Comparison of ENCODE assay signal across 6 cellular contexts in the genomic region with DNA sequence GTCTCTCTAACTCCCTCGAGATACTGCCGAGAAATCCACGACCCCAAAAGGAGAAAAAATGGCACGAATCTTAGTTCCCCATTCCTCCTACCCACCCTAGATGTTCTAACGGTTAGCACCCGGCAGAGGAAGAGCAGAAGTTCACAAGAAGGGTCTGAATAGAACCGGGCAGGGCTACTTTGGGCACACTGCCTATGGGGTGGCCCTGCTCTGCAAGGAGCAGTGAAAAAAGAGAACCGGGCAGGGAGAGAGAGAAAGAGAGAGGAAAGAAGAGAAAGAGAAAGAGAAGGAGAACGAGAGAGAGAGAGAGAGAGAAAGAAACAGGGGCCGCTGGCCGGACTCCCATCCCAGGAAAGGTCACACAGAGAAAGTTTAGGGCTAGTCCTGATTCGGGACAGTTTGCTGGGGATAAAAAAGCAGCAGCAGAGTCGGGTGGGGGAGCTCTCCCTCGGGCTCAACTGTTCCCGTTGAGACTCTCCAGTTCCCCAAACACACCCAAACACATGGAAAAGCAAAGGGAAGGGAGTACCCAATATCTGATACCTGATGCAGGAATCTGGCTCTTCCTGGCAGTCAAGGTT. TPM values are rescaled to one million over a fixed set of nuclear protein-coding genes. Genes with fewer than 3 reads are reported as not detected.
DNase-seq lines count a peak whose midpoint lies in the region; ATAC-seq and TF ChIP-seq lines count a peak whose summit lies in the region.

No MANE protein-coding gene starts in this region.

- DNase-seq in SKM-1 treated with dmso at 0.1 percent for 144 hours (lab: John Stamatoyannopoulos, UW; ENCODE audit: unreplicated experiment) (peak; percentile 3), SKM-1 (lab: John Stamatoyannopoulos, UW; ENCODE audit: unreplicated experiment) (no peak), cardiac fibroblast (ENCODE audit: low read depth in 2 of 2) (no peak), omental fat pad (ENCODE audit: low spot score) (no peak), NCI-H2171 (lab: John Stamatoyannopoulos, UW) (no peak)

- peak overlapping the region; percentile 72 for H3K4me3 ChIP-seq in cardiac fibroblast (replicated peaks in 1 of 2; ENCODE audit: low read depth in 2 of 2, low read length in 2 of 2)

- ATAC-seq in omental fat pad (ENCODE audit: low FRiP score) (peak; percentile 19), GM21529 (IDR thresholded peaks at IDR 0.05; ENCODE audit: unreplicated experiment) (no peak)

- TF ChIP-seq CTCF in cardiac fibroblast (IDR thresholded peaks at IDR 0.05; ENCODE audit: low read depth, low read length) (no peak), omental fat pad (IDR thresholded peaks at IDR 0.05) (no peak)

RNA-seq across cellular contexts. Expression of a gene that starts 0.5 kb away (rescaled TPM):
- 100 to 1,000 TPM in 1 of 4 donors, 10 to 100 TPM in 3; 26.4 to 101 (median 49.7) TPM for total RNA-seq in omental fat pad

RNA-seq across cellular contexts. Expression of a gene that starts 0.8 kb away (rescaled TPM):
- 10 to 100 TPM; 49.3 to 60.8 (median 55.1) TPM for total RNA-seq in omental fat pad

RNA-seq across cellular contexts. Expression of a gene that starts 16.4 kb away (rescaled TPM):
- total RNA-seq in omental fat pad = 100 to 1,000 TPM; 739 to 914 (median 804) TPM

RNA-seq across cellular contexts. Expression of a gene that starts 21.3 kb away (rescaled TPM):
- 10 to 100 TPM in 3 of 4 donors, 1 to 10 TPM in 1; 7.7 to 18.7 (median 12.4) TPM for total RNA-seq in omental fat pad

RNA-seq across cellular contexts. Expression of a gene that starts 58.7 kb away (rescaled TPM):
- 10 to 100 TPM in 1 of 4 donors, 1 to 10 TPM in 3; 4.3 to 16.3 (median 5.5) TPM for total RNA-seq in omental fat pad
